ENCODE assay signal across 8 cellular contexts in the genomic region with DNA sequence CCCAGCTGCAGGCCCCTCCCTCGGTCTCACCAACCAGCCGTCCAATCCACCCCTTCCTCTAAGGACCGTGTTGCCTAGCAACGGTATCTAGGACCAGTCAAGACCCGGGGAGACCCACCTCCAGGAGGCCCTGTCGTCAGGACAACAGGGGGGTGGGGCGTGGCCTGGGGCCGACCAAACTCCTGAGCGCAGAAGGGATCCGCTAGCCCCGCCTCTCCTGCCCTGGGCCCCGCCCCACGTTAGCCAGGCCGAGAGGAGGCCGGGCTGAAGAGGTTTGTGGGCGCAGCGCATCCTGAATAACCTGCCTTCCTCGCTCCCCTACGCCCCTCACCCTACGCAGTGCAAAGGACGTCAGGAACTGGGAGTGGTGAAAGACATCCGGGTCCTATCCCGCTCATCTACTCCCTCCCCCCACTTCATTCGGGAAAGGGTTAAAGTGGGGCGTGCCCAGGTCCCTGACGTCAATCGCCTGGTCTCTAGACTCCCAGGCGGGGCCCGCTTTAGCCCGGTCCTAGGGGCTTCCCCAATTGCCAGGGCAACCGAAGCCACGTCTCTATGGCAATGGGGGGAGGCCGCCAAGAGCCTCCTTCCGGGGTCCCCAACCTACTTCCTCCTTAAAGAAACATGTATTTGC. TPM values are rescaled to one million over a fixed set of nuclear protein-coding genes. Genes with fewer than 3 reads are reported as not detected.
DNase-seq lines count a peak whose midpoint lies in the region; ATAC-seq and TF ChIP-seq lines count a peak whose summit lies in the region.

No MANE protein-coding gene starts in this region.

- peak overlapping the region; percentile 87 for H3K4me3 Mint-ChIP-seq in activated B cell treated with CpG ODN at 0.5 μM for 24 hours

- H3K4me1 Mint-ChIP-seq in activated B cell treated with CpG ODN at 0.5 μM for 24 hours: peaks cover 30% of the 10 kb centered on the region

- intact Hi-C loops in activated B cell treated with CpG ODN at 0.5 μM for 24 hours (cut with micrococcal nuclease): loop anchor here (1.0 to 2.0 kb wide), 10 partner anchors 9 to 639 kb away; partner anchors contain the start of genes ACADVL, DLG4, DVL2 and EIF5A

- H3K27ac Mint-ChIP-seq in activated B cell treated with CpG ODN at 0.5 μM for 24 hours: peak overlapping the region; percentile 94

- TF ChIP-seq CTCF in activated B cell treated with CpG ODN at 0.5 μM for 24 hours (IDR thresholded peaks at IDR 0.05): no peak

- CTCF ChIA-PET in activated B cell treated with CpG ODN at 0.5 μM for 24 hours (lab: Charles Lee): no interaction called here

- no peaks in the 10 kb centered on the region for H3K9me3 Mint-ChIP-seq in activated B cell treated with CpG ODN at 0.5 μM for 24 hours

- no peaks in the 10 kb centered on the region for H3K27me3 Mint-ChIP-seq in activated B cell treated with CpG ODN at 0.5 μM for 24 hours

- DNase-seq in DMS53 (lab: John Stamatoyannopoulos, UW) (peak; percentile 98), NAMALWA (ENCODE audit: low spot score) (peak; percentile 93), activated B cell treated with CpG ODN at 0.5 μM for 24 hours (peak; percentile 95), iris pigment epithelial cell (ENCODE audit: low read depth) (peak; percentile 83), SKM-1 (lab: John Stamatoyannopoulos, UW; ENCODE audit: unreplicated experiment) (no peak)
- DNase-seq in central memory CD4-positive, alpha-beta T cell: peak; percentile 99
- peak; percentile 72 to 91 for DNase-seq in stimulated activated CD4-positive, alpha-beta T cell treated with anti-CD3 and anti-CD28 coated beads, Interleukin-12 subunit alpha, Interleukin-12 subunit beta, amount 100 ng/mL, for 24 hours (ENCODE audit: low read depth in 2 of 2)

- H3K36me3 Mint-ChIP-seq in activated B cell treated with CpG ODN at 0.5 μM for 24 hours (ENCODE audit: low read depth): peaks cover 2% of the 10 kb centered on the region

- POLR2A ChIA-PET in activated B cell treated with CpG ODN at 0.5 μM for 24 hours (lab: Charles Lee): interaction anchor here (0.7 to 2.2 kb wide), 9 partner anchors 9 to 482 kb away, joined by 3 to 13 read pairs (median 4); partner anchors contain the start of genes ACADVL, DLG4, DVL2 and GABARAP

- peak; percentile 86 for ATAC-seq in GM21529 (IDR thresholded peaks at IDR 0.05; ENCODE audit: unreplicated experiment)
- peak; percentile 88 for ATAC-seq in activated B cell treated with CpG ODN at 0.5 μM for 24 hours (ENCODE audit: low read depth)

RNA-seq across cellular contexts. Expression of gene DLG4, which starts 14.7 kb away (rescaled TPM):
- total RNA-seq in activated B cell treated with CpG ODN at 0.5 μM for 24 hours: 3.9 and 5.0 TPM in 2 replicates

RNA-seq across cellular contexts. Expression of gene ACADVL, which starts 14.8 kb away (rescaled TPM):
- total RNA-seq in activated B cell treated with CpG ODN at 0.5 μM for 24 hours: 438 and 469 TPM in 2 replicates

RNA-seq across cellular contexts. Expression of gene ASGR1, which starts 25.8 kb away (rescaled TPM):
- not detected in 2 replicates for total RNA-seq in activated B cell treated with CpG ODN at 0.5 μM for 24 hours

RNA-seq across cellular contexts. Expression of gene DVL2, which starts 29.4 kb away (rescaled TPM):
- 56.1 and 64.6 TPM in 2 replicates for total RNA-seq in activated B cell treated with CpG ODN at 0.5 μM for 24 hours

RNA-seq across cellular contexts. Expression of gene PHF23, which starts 34.3 kb away (rescaled TPM):
- total RNA-seq in activated B cell treated with CpG ODN at 0.5 μM for 24 hours: 45.5 and 46.6 TPM in 2 replicates
